Comparison of ENCODE assay signal across 1 cellular context in genomic region chr1:203390298-203390697, GRCh38.
TF ChIP-seq lines count a peak whose summit lies in the region.

No MANE protein-coding gene starts in this region.

TF ChIP-seq in K562, 482 proteins besides CTCF, POLR2A, EP300 and RAD21 (continued from another document):
- TF ChIP-seq CEBPG (CRISPR knock-in tag; IDR thresholded peaks at IDR 0.05) (no peak), CEBPG (tag; conservative IDR thresholded peaks at IDR 0.05 in 1 of 2, IDR thresholded peaks at IDR 0.05 in 1 of 2) (0 out of 4 replicates have a peak, but pooled peaks of 1 of the 2 experiments have one; percentile 19), NFRKB (IDR thresholded peaks at IDR 0.05; ENCODE audit: low read depth) (no peak), MTF1 (CRISPR knock-in tag; IDR thresholded peaks at IDR 0.05; ENCODE audit: borderline replicate concordance) (no peak), FIP1L1 (IDR thresholded peaks at IDR 0.05; ENCODE audit: low read depth, low read length, poor library complexity, severe bottlenecking) (no peak), MYNN (IDR thresholded peaks at IDR 0.05) (no peak), MYNN (CRISPR knock-in tag; IDR thresholded peaks at IDR 0.05) (no peak), NELFE (IDR thresholded peaks at IDR 0.05; ENCODE audit: insufficient read depth, insufficient read length) (no peak), ADNP (tag; IDR thresholded peaks at IDR 0.05) (no peak), ELK3 (CRISPR knock-in tag; IDR thresholded peaks at IDR 0.05) (no peak), HNRNPUL1 (IDR thresholded peaks at IDR 0.05; ENCODE audit: low read length) (no peak), NUFIP1 (IDR thresholded peaks at IDR 0.05; ENCODE audit: partially characterized antibody) (no peak), KDM2B (CRISPR knock-in tag; IDR thresholded peaks at IDR 0.05) (no peak), THAP12 (CRISPR knock-in tag; IDR thresholded peaks at IDR 0.05) (no peak), DNMT1 (IDR thresholded peaks at IDR 0.05) (no peak)
